ENCODE assay signal across 25 cellular contexts in the genomic region with DNA sequence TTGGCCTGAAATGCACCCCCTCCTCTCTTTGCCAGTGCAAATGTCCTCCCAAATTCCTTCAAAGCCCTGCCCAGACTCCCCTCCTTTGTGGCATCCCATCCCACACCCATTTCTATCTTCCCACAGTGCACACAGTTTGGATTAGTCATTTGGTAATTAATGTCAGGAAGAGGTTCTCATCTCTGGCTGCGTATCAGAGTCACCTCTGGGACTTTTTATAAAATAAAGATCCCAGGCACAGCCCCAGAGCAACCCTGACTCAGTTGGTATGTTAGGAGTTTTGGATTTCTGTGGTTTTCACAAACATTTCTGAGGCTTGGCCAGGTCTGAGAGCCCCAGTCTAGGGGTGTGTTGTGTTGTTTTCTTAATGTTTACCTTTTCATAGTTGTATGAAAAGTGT. TPM values are rescaled to one million over a fixed set of nuclear protein-coding genes. Genes with fewer than 3 reads are reported as not detected.
A peak's percentile ranks its signal among the peaks of the same experiment; 100 is the strongest.
DNase-seq lines count a peak whose midpoint lies in the region; ATAC-seq, FAIRE-seq and TF ChIP-seq lines count a peak whose summit lies in the region.
"Had no signal": no experiment of that assay in that cellular context is flagged by ENCODE, and none has a peak within 500 bp of the region (broad histone marks: within the 10 kb centered on the region; RNA-seq: fewer than 3 reads in every experiment).

No MANE protein-coding gene starts in this region.

- no peak for TF ChIP-seq RAD21 in HCT116 (IDR thresholded peaks at IDR 0.05; ENCODE audit: low read depth)

- peaks cover 16% of the 10 kb centered on the region; the same call in 1 of the 2 replicates for H3F3A ChIP-seq in SU-DHL-6 (ENCODE audit: insufficient read depth)

- H4K20me1 ChIP-seq in HCT116 (ENCODE audit: insufficient read depth), result no peaks in the 10 kb centered on the region
- H4K20me1 ChIP-seq in SU-DHL-6 (ENCODE audit: low read depth, low read length), result no peaks in the 10 kb centered on the region

- no peak for FAIRE-seq in GM12892 (lab: Jason Lieb, UNC)

- H3K4me1 ChIP-seq in HCT116 (ENCODE audit: control insufficient read depth in 1 of 2, insufficient read depth in 2 of 2, low read length in 2 of 2) (peaks cover 0 to 8% of the 10 kb centered on the region in 2 experiments; a peak in 1 of 4 replicates), BE2C (no peaks in the 10 kb centered on the region)
- H3K4me1 ChIP-seq: HAP-1 had no signal

- no peaks in the 10 kb centered on the region for H3K4me1 Mint-ChIP-seq in activated T-cell treated with anti-CD3 and anti-CD28 coated beads, Interleukin-2, amount 50 U/mL, for 72 hours (ENCODE audit: low read depth)
- H3K4me1 Mint-ChIP-seq: CD14-positive monocyte; central memory CD8-positive, alpha-beta T cell; mesothelial cell of epicardium; naive thymus-derived CD4-positive, alpha-beta T cell had no signal

- H3K4me3 Mint-ChIP-seq in activated T-cell treated with anti-CD3 and anti-CD28 coated beads, Interleukin-2, amount 50 U/mL, for 72 hours, result no peak overlapping the region
- H3K4me3 Mint-ChIP-seq: CD14-positive monocyte; central memory CD8-positive, alpha-beta T cell; dendritic cell treated with granulocyte-macrophage colony-stimulating factor and Interleukin-4, amounts not matched to agents 40 ng/mL and 50 ng/mL, for 4 days; mesothelial cell of epicardium; naive thymus-derived CD4-positive, alpha-beta T cell; stimulated activated naive CD8-positive, alpha-beta T cell treated with anti-CD3 and anti-CD28 coated beads, Interleukin-15, Interleukin-2, amounts not matched to agents 100 ng/mL and 50 ng/mL, for 24 hours; T-helper 2 cell treated with Interferon-gamma antibody and Interleukin-4, amounts not matched to agents 5 μg/mL and 100 μg/mL, for 36 hours had no signal

- H3K27ac ChIP-seq in HCT116 (ENCODE audit: low read depth, low read length), result no peak overlapping the region
- H3K27ac ChIP-seq in SU-DHL-6 (ENCODE audit: low read depth, low read length), result peak overlapping the region; percentile 91

- H3K36me3 ChIP-seq in HCT116 (ENCODE audit: control insufficient read depth in 1 of 2, insufficient read depth in 2 of 2, low read length in 2 of 2), result no peaks in the 10 kb centered on the region
- peaks cover 19% of the 10 kb centered on the region; the same call in 1 of the 2 replicates for H3K36me3 ChIP-seq in SU-DHL-6 (ENCODE audit: low read length)
- no peaks in the 10 kb centered on the region for H3K36me3 ChIP-seq in BE2C
- H3K36me3 ChIP-seq: HAP-1 had no signal

- DNase-seq in AG10803 (ENCODE audit: low read depth) (peak; percentile 67), HCT116 (ENCODE audit: low read depth, low spot score) (no peak), kidney tubule cell (ENCODE audit: low spot score) (peak; percentile 70), BE2C (no peak), GM12892 (ENCODE audit: insufficient read length) (no peak)
- no peak for DNase-seq in activated T-cell treated with anti-CD3 and anti-CD28 coated beads, Interleukin-2, amount 50 U/mL, for 72 hours
- DNase-seq: activated CD4-positive, alpha-beta T cell treated with anti-CD3 and anti-CD28 coated beads for 4 hours; activated gamma-delta T cell; DND-41; glutamatergic neuron; islet precursor cell; naive thymus-derived CD4-positive, alpha-beta T cell; NCI-H446 treated with DMSO at 0.1 percent for 48 hours; nucleus accumbens had no signal

- TF ChIP-seq CTCF in AG10803 (conservative IDR thresholded peaks at IDR 0.05; ENCODE audit: low read length) (no peak), HCT116 (IDR thresholded peaks at IDR 0.05 in 2 of 3, conservative IDR thresholded peaks at IDR 0.05 in 1 of 3; ENCODE audit: borderline replicate concordance in 1 of 3, insufficient read depth in 1 of 3, low read depth in 2 of 3, low read length in 2 of 3) (no peak), SU-DHL-6 (IDR thresholded peaks at IDR 0.05; ENCODE audit: insufficient read depth, low read length, poor library complexity, severe bottlenecking) (no peak), BE2C (IDR thresholded peaks at IDR 0.05; ENCODE audit: low read depth, low read length) (no peak)

- RAD21 ChIA-PET in HCT116 (lab: Charles Lee; ENCODE audit: low non-redundant PET in 1 of 2, low total read pairs in 2 of 2, uncharacterized antibody in 2 of 2, unreplicated experiment in 2 of 2), result no interaction called here

- no peak overlapping the region for H2AFZ ChIP-seq in HCT116 (ENCODE audit: low read depth, low read length, poor library complexity, severe bottlenecking)
- H2AFZ ChIP-seq in SU-DHL-6 (ENCODE audit: low read depth, low read length, severe bottlenecking), result no peak overlapping the region

- no peaks in the 10 kb centered on the region for H3K9me3 ChIP-seq in HCT116 (ENCODE audit: control insufficient read depth in 1 of 2, insufficient read depth in 1 of 2, low read depth in 1 of 2, low read length in 2 of 2)
- no peaks in the 10 kb centered on the region for H3K9me3 ChIP-seq in SU-DHL-6 (ENCODE audit: insufficient read depth, low read length)
- H3K9me3 ChIP-seq in BE2C, result no peaks in the 10 kb centered on the region
- H3K9me3 ChIP-seq: HAP-1 had no signal

- peak; percentile 36; the same call in 1 of the 2 replicates for ATAC-seq in HCT116
- no peak for ATAC-seq in GM18498 (IDR thresholded peaks at IDR 0.05; ENCODE audit: unreplicated experiment)
- ATAC-seq in activated T-cell treated with anti-CD3 and anti-CD28 coated beads, Interleukin-2, amount 50 U/mL, for 72 hours (replicated peaks in 1 of 2), result no peak
- ATAC-seq: naive thymus-derived CD4-positive, alpha-beta T cell had no signal

- H3K4me2 ChIP-seq in HCT116 (ENCODE audit: low read length), result peak overlapping the region; percentile 15; the same call in 1 of the 2 replicates
- H3K4me2 ChIP-seq in SU-DHL-6 (ENCODE audit: low read depth, low read length, poor library complexity, severe bottlenecking), result no peak overlapping the region

- H3K9ac ChIP-seq in HCT116 (ENCODE audit: low read length) (no peak overlapping the region), SU-DHL-6 (ENCODE audit: low read length) (peak overlapping the region; percentile 41; the same call in 1 of the 2 replicates)

- H3K36me3 Mint-ChIP-seq in activated T-cell treated with anti-CD3 and anti-CD28 coated beads, Interleukin-2, amount 50 U/mL, for 72 hours (ENCODE audit: insufficient read depth in 2 of 2), result peaks cover 3 to 8% of the 10 kb centered on the region in 2 donors
- H3K36me3 Mint-ChIP-seq: CD14-positive monocyte, mesothelial cell of epicardium had no signal

- peaks cover 4% of the 10 kb centered on the region in 2 donors for H3K9me3 Mint-ChIP-seq in activated T-cell treated with anti-CD3 and anti-CD28 coated beads, Interleukin-2, amount 50 U/mL, for 72 hours
- H3K9me3 Mint-ChIP-seq: central memory CD8-positive, alpha-beta T cell; T-helper 2 cell treated with Interferon-gamma antibody and Interleukin-4, amounts not matched to agents 5 μg/mL and 100 μg/mL, for 36 hours had no signal

- CTCF ChIA-PET in HCT116 (lab: Charles Lee), result no interaction called here

- H3K79me2 ChIP-seq in HCT116 (ENCODE audit: insufficient read depth, low read length), result no peaks in the 10 kb centered on the region
- no peaks in the 10 kb centered on the region for H3K79me2 ChIP-seq in SU-DHL-6 (ENCODE audit: insufficient read depth, low read length)

- no peaks in the 10 kb centered on the region for H3K27me3 Mint-ChIP-seq in activated T-cell treated with anti-CD3 and anti-CD28 coated beads, Interleukin-2, amount 50 U/mL, for 72 hours (ENCODE audit: low read depth)
- H3K27me3 Mint-ChIP-seq: central memory CD8-positive, alpha-beta T cell; stimulated activated naive CD8-positive, alpha-beta T cell treated with anti-CD3 and anti-CD28 coated beads, Interleukin-15, Interleukin-2, amounts not matched to agents 100 ng/mL and 50 ng/mL, for 24 hours had no signal

- intact Hi-C loops in HCT116 (cut with micrococcal nuclease), result no loop called here

- H3K4me3 ChIP-seq in AG10803 (ENCODE audit: low read length), result no peak overlapping the region
- H3K4me3 ChIP-seq in HCT116 (replicated peaks in 1 of 2; ENCODE audit: low read depth in 1 of 2, low read length in 2 of 2), result no peak overlapping the region
- no peak overlapping the region for H3K4me3 ChIP-seq in SU-DHL-6 (ENCODE audit: insufficient read depth, low read length, poor library complexity, severe bottlenecking)
- no peak overlapping the region for H3K4me3 ChIP-seq in BE2C (ENCODE audit: low read depth, low read length)
- H3K4me3 ChIP-seq: HAP-1 had no signal

- H3K27ac Mint-ChIP-seq in activated T-cell treated with anti-CD3 and anti-CD28 coated beads, Interleukin-2, amount 50 U/mL, for 72 hours, result no peak overlapping the region
- H3K27ac Mint-ChIP-seq: dendritic cell treated with granulocyte-macrophage colony-stimulating factor and Interleukin-4, amounts not matched to agents 40 ng/mL and 50 ng/mL, for 4 days; mesothelial cell of epicardium; naive thymus-derived CD4-positive, alpha-beta T cell; stimulated activated naive CD8-positive, alpha-beta T cell treated with anti-CD3 and anti-CD28 coated beads, Interleukin-15, Interleukin-2, amounts not matched to agents 100 ng/mL and 50 ng/mL, for 24 hours; T-helper 2 cell treated with Interferon-gamma antibody and Interleukin-4, amounts not matched to agents 5 μg/mL and 100 μg/mL, for 36 hours had no signal

- no TSS peak for BruUV-seq in HCT116 (replicated peaks; lab: Mats Ljungman, UMichigan)

- no peaks in the 10 kb centered on the region for H3K27me3 ChIP-seq in HCT116 (ENCODE audit: insufficient read depth, low read length)
- no peaks in the 10 kb centered on the region for H3K27me3 ChIP-seq in SU-DHL-6 (ENCODE audit: low read length)
- H3K27me3 ChIP-seq in BE2C, result no peaks in the 10 kb centered on the region

- TF ChIP-seq POLR2A in HCT116 (IDR thresholded peaks at IDR 0.05; ENCODE audit: borderline replicate concordance, extremely low read depth, insufficient read depth, insufficient read length), result no peak
- TF ChIP-seq POLR2A in GM12892 (IDR thresholded peaks at IDR 0.05; ENCODE audit: low read depth, low read length), result no peak

- H3K9me2 ChIP-seq in HCT116 (ENCODE audit: insufficient read depth) (no peaks in the 10 kb centered on the region), SU-DHL-6 (replicated peaks; ENCODE audit: insufficient read depth, low read length) (no peaks in the 10 kb centered on the region)

- POLR2A ChIA-PET in HCT116 (lab: Charles Lee), result no interaction called here

TF ChIP-seq in HCT116, 20 proteins besides CTCF, POLR2A, EP300 and RAD21 (continues in another document):
- no peak for TF ChIP-seq SRF (IDR thresholded peaks at IDR 0.05; ENCODE audit: low read depth)
- no peak for TF ChIP-seq TCF7L2 (IDR thresholded peaks at IDR 0.05; ENCODE audit: borderline replicate concordance, extremely low read depth, insufficient read depth, insufficient read length)
- no peak for TF ChIP-seq CEBPB (IDR thresholded peaks at IDR 0.05; ENCODE audit: low read depth)
- no peak for TF ChIP-seq SIN3A (IDR thresholded peaks at IDR 0.05; ENCODE audit: low read depth)

RNA-seq across cellular contexts. Expression of a gene that starts 41.7 kb away (rescaled TPM):
- 0.20 TPM for total RNA-seq in HCT116 (2021; ENCODE audit: unreplicated experiment)
- polyA plus RNA-seq in HCT116 (2012), result 0.03 and 0.04 TPM in 2 replicates
- 1 to 10 TPM in 1 of 2 donors, under 1 TPM in 1; 0.51 to 1.1 TPM for total RNA-seq in activated T-cell treated with anti-CD3 and anti-CD28 coated beads, Interleukin-2, amount 50 U/mL, for 72 hours
- not detected for polyA plus RNA-seq in BE2C (2012; ENCODE audit: insufficient read depth, insufficient read length, low read depth)
- 0.47 TPM for polyA plus RNA-seq in GM12892 (2012; ENCODE audit: missing spikeins)
- total RNA-seq: pulmonary artery endothelial cell had no signal
- polyA plus RNA-seq: CD14-positive monocyte, liver had no signal

Comparison
In these comparisons a context has a peak if more than half of its experiments do, and no peak if none do; other contexts are left out.
1. DNase-seq: peak in AG10803 (single experiment) and kidney tubule cell (single experiment); none in HCT116 (single experiment), activated T-cell treated with anti-CD3 and anti-CD28 coated beads, Interleukin-2, amount 50 U/mL, for 72 hours (0 of 2), BE2C (single experiment) and GM12892 (single experiment).